Comparison of ENCODE assay signal across 29 cellular contexts in the genomic region with DNA sequence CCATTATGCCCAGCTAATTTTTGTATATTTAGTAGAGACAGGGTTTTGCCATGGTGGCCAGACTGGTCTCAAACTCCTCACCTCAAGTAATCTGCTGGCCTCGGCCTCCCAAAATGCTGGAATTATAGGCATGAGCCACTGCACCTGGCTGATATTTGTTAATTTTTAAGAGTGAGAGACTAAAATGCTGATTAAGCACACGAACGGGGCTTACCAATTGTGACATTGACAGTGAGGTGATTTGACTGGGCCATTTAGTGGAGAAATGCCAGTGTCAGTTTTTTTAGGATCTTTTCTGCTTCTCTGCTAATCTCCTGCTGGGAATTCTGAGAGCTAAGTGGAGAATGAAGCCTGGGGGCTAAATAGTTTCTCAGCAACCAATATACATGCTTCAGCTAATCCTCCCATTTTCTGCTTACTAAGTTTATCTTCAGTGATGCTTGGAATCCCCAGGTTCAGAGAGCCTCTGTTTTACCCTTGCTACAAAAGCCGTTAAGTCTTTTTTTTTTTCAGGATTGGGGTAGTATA. TPM values are rescaled to one million over a fixed set of nuclear protein-coding genes. Genes with fewer than 3 reads are reported as not detected.
"Had no signal": no experiment of that assay in that cellular context is flagged by ENCODE, and none has a peak within 500 bp of the region (broad histone marks: within the 10 kb centered on the region; RNA-seq: fewer than 3 reads in every experiment).

No MANE protein-coding gene starts in this region.

- DNase-seq: cortex of kidney; dorsolateral prefrontal cortex; effector CD8-positive, alpha-beta T cell; heart right ventricle; hypothalamus; islet precursor cell; mammary epithelial cell; naive thymus-derived CD4-positive, alpha-beta T cell; psoas muscle; sigmoid colon; stimulated activated CD4-positive, alpha-beta T cell treated with anti-CD3 and anti-CD28 coated beads, Interleukin-12 subunit alpha, Interleukin-12 subunit beta, amount 100 ng/mL, for 4 hours; stimulated activated naive CD4-positive, alpha-beta T cell; stomach; substantia nigra; transverse colon had no signal

- H3K36me3 ChIP-seq: heart right ventricle, neutrophil, sigmoid colon, stomach, thoracic aorta, transverse colon had no signal

- H3K4me1 ChIP-seq: heart right ventricle, psoas muscle, sigmoid colon, stomach, transverse colon had no signal

- H3K27ac ChIP-seq: dorsolateral prefrontal cortex, heart right ventricle, neutrophil, psoas muscle, sigmoid colon, skin epidermis, stomach, thoracic aorta, transverse colon had no signal

- H3K4me1 Mint-ChIP-seq: naive thymus-derived CD4-positive, alpha-beta T cell had no signal

- H3K4me3 Mint-ChIP-seq: naive thymus-derived CD4-positive, alpha-beta T cell had no signal

- H3K9me3 ChIP-seq: neutrophil, psoas muscle, sigmoid colon, thoracic aorta, transverse colon had no signal

- H3K4me3 ChIP-seq: dorsolateral prefrontal cortex, heart right ventricle, psoas muscle, sigmoid colon, skin epidermis, stomach, thoracic aorta, transverse colon had no signal

- H3K27me3 ChIP-seq: sigmoid colon, transverse colon had no signal

- H3K27ac Mint-ChIP-seq: naive thymus-derived CD4-positive, alpha-beta T cell had no signal

- H3K36me3 Mint-ChIP-seq: naive thymus-derived CD4-positive, alpha-beta T cell had no signal

RNA-seq across cellular contexts. Expression of gene DEFB123, which starts 9.8 kb away (rescaled TPM):
- total RNA-seq: dorsolateral prefrontal cortex; esophagus mucosa; fibroblast of lung; frontal cortex; glomerular endothelial cell; heart right ventricle; left lobe of liver; lower leg skin; mammary epithelial cell; mesenteric fat pad; mononuclear cell; naive thymus-derived CD4-positive, alpha-beta T cell; osteoblast; psoas muscle; sigmoid colon; stomach; thoracic aorta; transverse colon; urinary bladder had no signal
- polyA plus RNA-seq: fibroblast of lung; heart right ventricle; mammary epithelial cell; naive thymus-derived CD4-positive, alpha-beta T cell; neural cell; psoas muscle; sigmoid colon; stomach; urinary bladder had no signal

RNA-seq across cellular contexts. Expression of gene DEFB121, which starts 24.6 kb away (rescaled TPM):
- total RNA-seq: dorsolateral prefrontal cortex; esophagus mucosa; fibroblast of lung; frontal cortex; glomerular endothelial cell; heart right ventricle; left lobe of liver; lower leg skin; mammary epithelial cell; mesenteric fat pad; mononuclear cell; naive thymus-derived CD4-positive, alpha-beta T cell; osteoblast; psoas muscle; sigmoid colon; stomach; thoracic aorta; transverse colon; urinary bladder had no signal
- polyA plus RNA-seq: fibroblast of lung; heart right ventricle; mammary epithelial cell; naive thymus-derived CD4-positive, alpha-beta T cell; neural cell; psoas muscle; sigmoid colon; stomach; urinary bladder had no signal

RNA-seq across cellular contexts. Expression of gene DEFB119, which starts 40.2 kb away (rescaled TPM):
- total RNA-seq: dorsolateral prefrontal cortex; esophagus mucosa; fibroblast of lung; frontal cortex; glomerular endothelial cell; heart right ventricle; left lobe of liver; lower leg skin; mammary epithelial cell; mesenteric fat pad; mononuclear cell; naive thymus-derived CD4-positive, alpha-beta T cell; osteoblast; psoas muscle; sigmoid colon; stomach; thoracic aorta; transverse colon; urinary bladder had no signal
- polyA plus RNA-seq: fibroblast of lung; heart right ventricle; mammary epithelial cell; naive thymus-derived CD4-positive, alpha-beta T cell; neural cell; psoas muscle; sigmoid colon; stomach; urinary bladder had no signal

RNA-seq across cellular contexts. Expression of gene DEFB124, which starts 44.3 kb away (rescaled TPM):
- total RNA-seq: dorsolateral prefrontal cortex; esophagus mucosa; fibroblast of lung; frontal cortex; glomerular endothelial cell; left lobe of liver; lower leg skin; mammary epithelial cell; mononuclear cell; naive thymus-derived CD4-positive, alpha-beta T cell; osteoblast; psoas muscle; sigmoid colon; thoracic aorta; transverse colon; urinary bladder had no signal
- polyA plus RNA-seq: fibroblast of lung; mammary epithelial cell; naive thymus-derived CD4-positive, alpha-beta T cell; neural cell; sigmoid colon had no signal

RNA-seq across cellular contexts. Expression of gene REM1, which starts 44.5 kb away (rescaled TPM):
- total RNA-seq: fibroblast of lung; frontal cortex; glomerular endothelial cell; left lobe of liver; mammary epithelial cell; naive thymus-derived CD4-positive, alpha-beta T cell; osteoblast had no signal
- polyA plus RNA-seq: fibroblast of lung; mammary epithelial cell; naive thymus-derived CD4-positive, alpha-beta T cell; neural cell had no signal
